In genomic region chr3:30480587-30480986, GRCh38 we compare ENCODE assay signal across 1 cellular context.
TF ChIP-seq lines count a peak whose summit lies in the region.

No MANE protein-coding gene starts in this region.

TF ChIP-seq in SK-N-SH treated with all-trans-retinoic acid at 6 μM for 48 hours, 23 proteins besides CTCF, POLR2A, EP300 and RAD21 (continued from another document):
- TF ChIP-seq CSRNP3 (CRISPR knock-in tag; IDR thresholded peaks at IDR 0.05) (no peak), PATZ1 (CRISPR knock-in tag; IDR thresholded peaks at IDR 0.05; ENCODE audit: borderline replicate concordance) (no peak)
TF ChIP-seq in SK-N-SH treated with all-trans-retinoic acid at 6 μM for 48 hours: peak in this region for 0.
